ENCODE assay signal across 18 cellular contexts in genomic region chr3:171711461-171711860, GRCh38.
"Had no signal": no experiment of that assay in that cellular context is flagged by ENCODE, and none has a peak within 500 bp of the region (broad histone marks: within the 10 kb centered on the region; RNA-seq: fewer than 3 reads in every experiment).

No MANE protein-coding gene starts in this region.

- H3K4me3 ChIP-seq: adrenal gland, left lung, ovary, sigmoid colon, testis had no signal

- H3K27ac Mint-ChIP-seq: activated T-helper 2 cell treated with anti-CD3 and anti-CD28 coated beads, Interferon-gamma antibody, Interleukin-2, Interleukin-4, amounts not matched to agents 10 μg/mL and 5 μg/mL and 100 μg/mL, durations not matched to agents 14 hours and 24 hours and 36 hours; endodermal cell; immature natural killer cell; T-helper 17 cell had no signal

- ATAC-seq: esophagus mucosa; left lung; stimulated activated naive CD8-positive, alpha-beta T cell treated with anti-CD3 and anti-CD28 coated beads, Interleukin-15, Interleukin-2, amounts not matched to agents 100 U/mL and 50 U/mL, for 24 hours; T-helper 17 cell had no signal

- H3K4me1 Mint-ChIP-seq: endodermal cell, immature natural killer cell had no signal

- H3K9me3 ChIP-seq: adrenal gland, ovary, testis had no signal

- H3K27ac ChIP-seq: left lung, ovary, sigmoid colon, testis had no signal

- H3K36me3 ChIP-seq: adrenal gland, ovary had no signal

- H3K4me1 ChIP-seq: left lung, sigmoid colon, testis had no signal

- H3K27me3 Mint-ChIP-seq: T-helper 17 cell had no signal

- DNase-seq: activated CD4-positive, alpha-beta T cell treated with anti-CD3 and anti-CD28 coated beads, Interleukin-2, amount 50 U/mL, for 1 hour; activated CD4-positive, CD25-positive, alpha-beta regulatory T cell; activated naive CD4-positive, alpha-beta T cell treated with anti-CD3 and anti-CD28 coated beads, Interleukin-2, amount 50 U/mL, for 16 hours; cerebellar nuclear complex; endodermal cell; glutamatergic neuron; immature natural killer cell; left lung; ovary; sigmoid colon; stimulated activated CD4-positive, alpha-beta T cell treated with anti-CD3 and anti-CD28 coated beads, Interleukin-2, amount 100 ng/mL, for 48 hours; stimulated activated CD8-positive, alpha-beta memory T cell treated with anti-CD3 and anti-CD28 coated beads, Interleukin-4, amount 100 ng/mL, for 48 hours; stimulated activated naive CD8-positive, alpha-beta T cell treated with anti-CD3 and anti-CD28 coated beads, Interleukin-15, Interleukin-2, amounts not matched to agents 100 U/mL and 50 U/mL, for 24 hours; T-helper 17 cell; testis had no signal

- H3K4me3 Mint-ChIP-seq: endodermal cell, immature natural killer cell, T-helper 17 cell had no signal

- H3K27me3 ChIP-seq: adrenal gland, left lung, ovary, sigmoid colon, testis had no signal
